In genomic region chr12:3559601-3560294, GRCh38 we compare ENCODE assay signal across 27 cellular contexts.
A peak's percentile ranks its signal among the peaks of the same experiment; 100 is the strongest.
DNase-seq lines count a peak whose midpoint lies in the region; ATAC-seq and TF ChIP-seq lines count a peak whose summit lies in the region.
"Had no signal": no experiment of that assay in that cellular context is flagged by ENCODE, and none has a peak within 500 bp of the region (broad histone marks: within the 10 kb centered on the region; RNA-seq: fewer than 3 reads in every experiment).

No MANE protein-coding gene starts in this region.

- POLR2A ChIA-PET in HEK293 (lab: Yijun Ruan, JAX), result no interaction called here

- ATAC-seq in GM19023 (IDR thresholded peaks at IDR 0.05; ENCODE audit: unreplicated experiment) (no peak), GM21367 (IDR thresholded peaks at IDR 0.05; ENCODE audit: unreplicated experiment) (no peak)
- ATAC-seq: activated CD8-positive, alpha-beta T cell treated with anti-CD3 and anti-CD28 coated beads, Interleukin-2, amount 10 ng/mL, durations not matched to agents 7 days and 5 days; HepG2; left colon; PC-3; right lobe of liver; Right ventricle myocardium inferior; stimulated activated memory B cell treated with anti-CD40 and anti-IgM and Interleukin-4, amounts not matched to agents 10 μg/mL and 1 μg/mL and 100 μg/mL, for 72 hours had no signal

- peaks cover 5% of the 10 kb centered on the region for H3K27me3 Mint-ChIP-seq in endothelial cell (ENCODE audit: unreplicated experiment)

- no peak overlapping the region for H3K27ac Mint-ChIP-seq in endothelial cell (ENCODE audit: unreplicated experiment)
- H3K27ac Mint-ChIP-seq: activated CD8-positive, alpha-beta T cell treated with anti-CD3 and anti-CD28 coated beads, Interleukin-2, amount 10 ng/mL, durations not matched to agents 7 days and 5 days; activated naive CD8-positive, alpha-beta T cell treated with anti-CD3 and anti-CD28 coated beads, Interleukin-2, amount 10 ng/mL, durations not matched to agents 7 days and 5 days; HFFc6; immature natural killer cell; stimulated activated memory B cell treated with anti-CD40 and anti-IgM and Interleukin-4, amounts not matched to agents 10 μg/mL and 1 μg/mL and 100 μg/mL, for 72 hours; T-helper 2 cell treated with Interferon-gamma antibody and Interleukin-4, amounts not matched to agents 5 μg/mL and 100 μg/mL, for 36 hours had no signal

- no peak overlapping the region for H3K4me3 ChIP-seq in BLaER1 treated with 17β-estradiol and CSF1 and Interleukin-3, amounts not matched to agents 10 nM and 100 nM
- no peak overlapping the region for H3K4me3 ChIP-seq in HEK293 (ENCODE audit: low read depth, low read length)
- H3K4me3 ChIP-seq: dorsolateral prefrontal cortex, GM23248, right lobe of liver, upper lobe of left lung had no signal

- H3K4me1 ChIP-seq in BLaER1 treated with 17β-estradiol and CSF1 and Interleukin-3, amounts not matched to agents 10 nM and 100 nM, result peaks cover 0 to 20% (median 16%) of the 10 kb centered on the region in 10 experiments; a peak in 14 of 20 replicates
- no peaks in the 10 kb centered on the region for H3K4me1 ChIP-seq in HEK293 (ENCODE audit: control insufficient read depth, insufficient read depth, low read length)
- H3K4me1 ChIP-seq: right lobe of liver, upper lobe of left lung had no signal

- DNase-seq in NCI-H2081 (lab: John Stamatoyannopoulos, UW), result peak; percentile 37 to 67
- DNase-seq in NCI-H774 (lab: John Stamatoyannopoulos, UW), result peak; percentile 80
- DNase-seq in endothelial cell (ENCODE audit: low spot score), result no peak
- no peak for DNase-seq in stimulated activated naive CD4-positive, alpha-beta T cell (lab: John Stamatoyannopoulos, UW)
- DNase-seq: activated CD8-positive, alpha-beta T cell treated with anti-CD3 and anti-CD28 coated beads, Interleukin-2, amount 10 ng/mL, durations not matched to agents 7 days and 5 days; activated gamma-delta T cell; activated naive CD8-positive, alpha-beta T cell treated with anti-CD3 and anti-CD28 coated beads, Interleukin-2, amount 10 ng/mL, durations not matched to agents 7 days and 5 days; central memory CD4-positive, alpha-beta T cell; GM23248; HFFc6; immature natural killer cell; left colon; MV-4-11; PC-3; right lobe of liver; stimulated activated CD4-positive, alpha-beta T cell treated with anti-CD3 and anti-CD28 coated beads, Interleukin-4, amount 100 ng/mL, for 4 hours; upper lobe of left lung had no signal

- H3K9me3 ChIP-seq in BLaER1 treated with 17β-estradiol and CSF1 and Interleukin-3, amounts not matched to agents 10 nM and 100 nM (replicated peaks in 1 of 11), result no peaks in the 10 kb centered on the region
- no peaks in the 10 kb centered on the region for H3K9me3 ChIP-seq in HEK293 (ENCODE audit: control insufficient read depth, insufficient read depth, low read depth, low read length)
- H3K9me3 ChIP-seq: right lobe of liver, upper lobe of left lung had no signal

- H3K36me3 Mint-ChIP-seq in endothelial cell (ENCODE audit: low read depth, unreplicated experiment), result no peaks in the 10 kb centered on the region
- H3K36me3 Mint-ChIP-seq: activated naive CD8-positive, alpha-beta T cell treated with anti-CD3 and anti-CD28 coated beads, Interleukin-2, amount 10 ng/mL, durations not matched to agents 7 days and 5 days; immature natural killer cell; stimulated activated memory B cell treated with anti-CD40 and anti-IgM and Interleukin-4, amounts not matched to agents 10 μg/mL and 1 μg/mL and 100 μg/mL, for 72 hours had no signal

- no peaks in the 10 kb centered on the region for H3K9me3 Mint-ChIP-seq in endothelial cell (ENCODE audit: unreplicated experiment)
- H3K9me3 Mint-ChIP-seq: activated naive CD8-positive, alpha-beta T cell treated with anti-CD3 and anti-CD28 coated beads, Interleukin-2, amount 10 ng/mL, durations not matched to agents 7 days and 5 days; HFFc6; immature natural killer cell; stimulated activated memory B cell treated with anti-CD40 and anti-IgM and Interleukin-4, amounts not matched to agents 10 μg/mL and 1 μg/mL and 100 μg/mL, for 72 hours; T-helper 2 cell treated with Interferon-gamma antibody and Interleukin-4, amounts not matched to agents 5 μg/mL and 100 μg/mL, for 36 hours had no signal

- peak overlapping the region in 9 of 11 experiments; percentile 10 to 75 (median 58); a peak in 17 of 22 replicates for H3K4me2 ChIP-seq in BLaER1 treated with 17β-estradiol and CSF1 and Interleukin-3, amounts not matched to agents 10 nM and 100 nM

- H3K36me3 ChIP-seq in BLaER1 treated with 17β-estradiol and CSF1 and Interleukin-3, amounts not matched to agents 10 nM and 100 nM, result no peaks in the 10 kb centered on the region
- no peaks in the 10 kb centered on the region for H3K36me3 ChIP-seq in HEK293 (ENCODE audit: control insufficient read depth in 2 of 2, insufficient read depth in 1 of 2, low read length in 2 of 2)
- H3K36me3 ChIP-seq: right lobe of liver, upper lobe of left lung had no signal

- CTCF ChIA-PET in HEK293 (lab: Yijun Ruan, JAX), result no interaction called here

- H3K27me3 ChIP-seq in BLaER1 treated with 17β-estradiol and CSF1 and Interleukin-3, amounts not matched to agents 10 nM and 100 nM, result no peaks in the 10 kb centered on the region
- H3K27me3 ChIP-seq: right lobe of liver, upper lobe of left lung had no signal

- H3K27ac ChIP-seq in BLaER1 treated with 17β-estradiol and CSF1 and Interleukin-3, amounts not matched to agents 10 nM and 100 nM, result no peak overlapping the region
- H3K27ac ChIP-seq in HEK293 (ENCODE audit: extremely low read depth, low read depth, low read length), result no peak overlapping the region
- H3K27ac ChIP-seq: GM23248, HL-60, right lobe of liver, upper lobe of left lung had no signal

- peaks cover 23% of the 10 kb centered on the region for H3K4me1 Mint-ChIP-seq in endothelial cell (ENCODE audit: unreplicated experiment)
- H3K4me1 Mint-ChIP-seq: activated naive CD8-positive, alpha-beta T cell treated with anti-CD3 and anti-CD28 coated beads, Interleukin-2, amount 10 ng/mL, durations not matched to agents 7 days and 5 days; immature natural killer cell; stimulated activated memory B cell treated with anti-CD40 and anti-IgM and Interleukin-4, amounts not matched to agents 10 μg/mL and 1 μg/mL and 100 μg/mL, for 72 hours had no signal

- H4K20me1 ChIP-seq in BLaER1 treated with 17β-estradiol and CSF1 and Interleukin-3, amounts not matched to agents 10 nM and 100 nM, result no peaks in the 10 kb centered on the region

- H3K4me3 Mint-ChIP-seq in endothelial cell (ENCODE audit: unreplicated experiment), result no peak overlapping the region
- H3K4me3 Mint-ChIP-seq: activated CD8-positive, alpha-beta T cell treated with anti-CD3 and anti-CD28 coated beads, Interleukin-2, amount 10 ng/mL, durations not matched to agents 7 days and 5 days; activated naive CD8-positive, alpha-beta T cell treated with anti-CD3 and anti-CD28 coated beads, Interleukin-2, amount 10 ng/mL, durations not matched to agents 7 days and 5 days; HFFc6; immature natural killer cell; stimulated activated memory B cell treated with anti-CD40 and anti-IgM and Interleukin-4, amounts not matched to agents 10 μg/mL and 1 μg/mL and 100 μg/mL, for 72 hours; T-helper 2 cell treated with Interferon-gamma antibody and Interleukin-4, amounts not matched to agents 5 μg/mL and 100 μg/mL, for 36 hours had no signal

- H3K9ac ChIP-seq in BLaER1 treated with 17β-estradiol and CSF1 and Interleukin-3, amounts not matched to agents 10 nM and 100 nM, result no peak overlapping the region
- H3K9ac ChIP-seq: GM23248 had no signal

- TF ChIP-seq CTCF in HEK293 (tag by site-specific recombination; IDR thresholded peaks at IDR 0.05), result no peak
- no peak for TF ChIP-seq CTCF in endothelial cell (IDR thresholded peaks at IDR 0.05; ENCODE audit: unreplicated experiment)

TF ChIP-seq in HEK293, 187 proteins besides CTCF, POLR2A, EP300 and RAD21:
- TF ChIP-seq ZEB2 (tag by site-specific recombination; IDR thresholded peaks at IDR 0.05) (no peak), PRDM10 (tag by site-specific recombination; IDR thresholded peaks at IDR 0.05) (no peak), SCRT2 (tag by site-specific recombination; IDR thresholded peaks at IDR 0.05) (peak; percentile 76), SCRT1 (tag by site-specific recombination; IDR thresholded peaks at IDR 0.05; ENCODE audit: borderline replicate concordance) (peak; percentile 59; the same call in 1 of the 2 replicates), ZNF302 (tag by site-specific recombination; IDR thresholded peaks at IDR 0.05; ENCODE audit: low read depth) (no peak)
- TF ChIP-seq, protein P1, sequence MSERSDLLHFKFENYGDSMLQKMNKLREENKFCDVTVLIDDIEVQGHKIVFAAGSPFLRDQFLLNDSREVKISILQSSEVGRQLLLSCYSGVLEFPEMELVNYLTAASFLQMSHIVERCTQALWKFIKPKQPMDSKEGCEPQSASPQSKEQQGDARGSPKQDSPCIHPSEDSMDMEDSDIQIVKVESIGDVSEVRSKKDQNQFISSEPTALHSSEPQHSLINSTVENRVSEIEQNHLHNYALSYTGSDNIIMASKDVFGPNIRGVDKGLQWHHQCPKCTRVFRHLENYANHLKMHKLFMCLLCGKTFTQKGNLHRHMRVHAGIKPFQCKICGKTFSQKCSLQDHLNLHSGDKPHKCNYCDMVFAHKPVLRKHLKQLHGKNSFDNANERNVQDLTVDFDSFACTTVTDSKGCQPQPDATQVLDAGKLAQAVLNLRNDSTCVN (tag by site-specific recombination; optimal IDR thresholded peaks at IDR 0.05), result no peak

Comparison
In these comparisons a context has a peak if more than half of its experiments do, and no peak if none do; other contexts are left out.
1. DNase-seq: peak in NCI-H2081 (2 of 2) and NCI-H774 (single experiment); none in endothelial cell (single experiment) and stimulated activated naive CD4-positive, alpha-beta T cell (0 of 6).